ENCODE assay signal across 8 cellular contexts in genomic region chr15:77543159-77543882, GRCh38.
DNase-seq lines count a peak whose midpoint lies in the region; ATAC-seq and TF ChIP-seq lines count a peak whose summit lies in the region.

No MANE protein-coding gene starts in this region.

- peaks cover 7% of the 10 kb centered on the region for H3K4me1 Mint-ChIP-seq in endodermal cell

- H3K27ac Mint-ChIP-seq in endodermal cell = no peak overlapping the region

- no peaks in the 10 kb centered on the region for H3K9me3 ChIP-seq in endodermal cell (ENCODE audit: control insufficient read depth, low read length)

- H3K27me3 ChIP-seq in endodermal cell (ENCODE audit: control insufficient read depth, insufficient read depth, low read length, poor library complexity, severe bottlenecking) = peaks cover 17% of the 10 kb centered on the region

- no peak overlapping the region for H3K4me3 ChIP-seq in endodermal cell (ENCODE audit: low read length)

- peaks cover 37% of the 10 kb centered on the region for H3K27me3 Mint-ChIP-seq in endodermal cell (ENCODE audit: insufficient read depth)

- TF ChIP-seq CTCF in AG09319 (IDR thresholded peaks at IDR 0.05; ENCODE audit: low read depth, low read length) = peak; percentile 96
- peak; percentile 100 for TF ChIP-seq CTCF in endodermal cell (conservative IDR thresholded peaks at IDR 0.05)

- H3K9me3 Mint-ChIP-seq in endodermal cell = no peaks in the 10 kb centered on the region

- WGBS in endodermal cell (ENCODE audit: insufficient coverage in 1 of 2, insufficient read length in 1 of 2), 2 experiments = 27 to 30% methylated on average over 26 to 32 of the region's 32 CpGs

- no peaks in the 10 kb centered on the region for H3K36me3 Mint-ChIP-seq in endodermal cell (ENCODE audit: low read depth)

- DNase-seq in AG09319 (ENCODE audit: extremely low read depth, low read depth) = peak; percentile 67
- DNase-seq in HS-27A (ENCODE audit: low read depth) = peak; percentile 74
- DNase-seq in NOMO-1 treated with dmso at 0.1 percent for 144 hours (lab: John Stamatoyannopoulos, UW; ENCODE audit: unreplicated experiment) = peak; percentile 81
- DNase-seq in activated CD8-positive, alpha-beta memory T cell treated with anti-CD3 and anti-CD28 coated beads, Interleukin-2, amount 50 U/mL, for 1 hour (ENCODE audit: extremely low read depth) = peak; percentile 27
- DNase-seq in endodermal cell = peak; percentile 96
- peak; percentile 86 for DNase-seq in middle frontal gyrus (ENCODE audit: extremely low spot score, low spot score)
- peak; percentile 37 to 44 for DNase-seq in stimulated activated CD8-positive, alpha-beta memory T cell treated with anti-CD3 and anti-CD28 coated beads, Interleukin-15, amount 100 ng/mL, for 4 hours (ENCODE audit: low read depth in 2 of 2)

- H3K9ac ChIP-seq in endodermal cell (ENCODE audit: extremely low read depth, low read length, poor library complexity, severe bottlenecking) = no peak overlapping the region

- peak; percentile 75 for ATAC-seq in GM19035 (IDR thresholded peaks at IDR 0.05; ENCODE audit: unreplicated experiment)

- no peaks in the 10 kb centered on the region for H3K4me1 ChIP-seq in endodermal cell (ENCODE audit: control insufficient read depth, insufficient read depth, low read length)

- no peak overlapping the region for H3K27ac ChIP-seq in endodermal cell (ENCODE audit: low read depth, low read length)

- H3K4me3 Mint-ChIP-seq in endodermal cell = no peak overlapping the region

- no peaks in the 10 kb centered on the region for H3K36me3 ChIP-seq in endodermal cell (ENCODE audit: control insufficient read depth, insufficient read depth, low read length)

Comparison
In these comparisons a context has a peak if more than half of its experiments do, and no peak if none do; other contexts are left out.
1. DNase-seq: peak in every context shown above with its lines; median percentile 96 in endodermal cell; 86 in middle frontal gyrus; 81 in NOMO-1 treated with dmso at 0.1 percent for 144 hours; 74 in HS-27A; 67 in AG09319; 40 in stimulated activated CD8-positive, alpha-beta memory T cell treated with anti-CD3 and anti-CD28 coated beads, Interleukin-15, amount 100 ng/mL, for 4 hours; 27 in activated CD8-positive, alpha-beta memory T cell treated with anti-CD3 and anti-CD28 coated beads, Interleukin-2, amount 50 U/mL, for 1 hour.